ENCODE assay signal across 7 cellular contexts in genomic region chr2:33395660-33396249, GRCh38.
DNase-seq lines count a peak whose midpoint lies in the region; ATAC-seq, FAIRE-seq and TF ChIP-seq lines count a peak whose summit lies in the region.

No MANE protein-coding gene starts in this region.

- H3K4me3 Mint-ChIP-seq in effector memory CD8-positive, alpha-beta T cell, result no peak overlapping the region
- H3K4me3 Mint-ChIP-seq in naive thymus-derived CD4-positive, alpha-beta T cell, result no peak overlapping the region

- CTCF ChIA-PET in naive thymus-derived CD4-positive, alpha-beta T cell (lab: Charles Lee), result interaction anchor here (0.6 kb wide), 1 partner anchor 433 kb away, joined by 3 read pairs; no protein-coding TSS in a partner anchor

- intact Hi-C loops in naive thymus-derived CD4-positive, alpha-beta T cell (cut with micrococcal nuclease), result no loop called here

- H3K27ac Mint-ChIP-seq in effector memory CD8-positive, alpha-beta T cell, result no peak overlapping the region
- H3K27ac Mint-ChIP-seq in naive thymus-derived CD4-positive, alpha-beta T cell, result no peak overlapping the region

- peak; percentile 70 for TF ChIP-seq CTCF in VCaP (conservative IDR thresholded peaks at IDR 0.05)

- POLR2A ChIA-PET in naive thymus-derived CD4-positive, alpha-beta T cell (lab: Charles Lee), result no interaction called here

- ATAC-seq in effector memory CD8-positive, alpha-beta T cell (replicated peaks), result no peak
- peak; percentile 37 for ATAC-seq in naive thymus-derived CD4-positive, alpha-beta T cell
- no peak for ATAC-seq in HG02852 (IDR thresholded peaks at IDR 0.05; ENCODE audit: unreplicated experiment)
- no peak for ATAC-seq in GM21529 (IDR thresholded peaks at IDR 0.05; ENCODE audit: unreplicated experiment)

- no peaks in the 10 kb centered on the region for H3K9me3 ChIP-seq in naive thymus-derived CD4-positive, alpha-beta T cell (ENCODE audit: control insufficient read depth in 2 of 3, low read length in 3 of 3)

- no peak for FAIRE-seq in HTR-8/SVneo (lab: Jason Lieb, UNC)

- H3K27me3 Mint-ChIP-seq in effector memory CD8-positive, alpha-beta T cell, result no peaks in the 10 kb centered on the region
- H3K27me3 Mint-ChIP-seq in naive thymus-derived CD4-positive, alpha-beta T cell, result peaks cover 0 to 6% (median 0%) of the 10 kb centered on the region in 5 donors

- H3K36me3 ChIP-seq in naive thymus-derived CD4-positive, alpha-beta T cell (ENCODE audit: control insufficient read depth in 2 of 3, insufficient read depth in 3 of 3, low read length in 3 of 3), result no peaks in the 10 kb centered on the region

- H3K27ac ChIP-seq in VCaP, result no peak overlapping the region
- H3K27ac ChIP-seq in naive thymus-derived CD4-positive, alpha-beta T cell (ENCODE audit: low read depth, low read length), result no peak overlapping the region

- H3K4me1 ChIP-seq in naive thymus-derived CD4-positive, alpha-beta T cell (ENCODE audit: control insufficient read depth in 2 of 2, insufficient read depth in 2 of 2, low read length in 2 of 2), result no peaks in the 10 kb centered on the region

- H3K4me3 ChIP-seq in naive thymus-derived CD4-positive, alpha-beta T cell (ENCODE audit: low read length), result no peak overlapping the region

- peak; percentile 64 for DNase-seq in GM03348 (ENCODE audit: low spot score)
- peak; percentile 30 for DNase-seq in HTR-8/SVneo (ENCODE audit: insufficient read length, low spot score)
- peak; percentile 36 to 51 (median 43) for DNase-seq in effector memory CD8-positive, alpha-beta T cell
- peak in 5 of 9 donors; percentile 0 to 29 (median 14) for DNase-seq in naive thymus-derived CD4-positive, alpha-beta T cell

- H3K27me3 ChIP-seq in naive thymus-derived CD4-positive, alpha-beta T cell (ENCODE audit: control insufficient read depth in 2 of 2, insufficient read depth in 2 of 2, low read length in 2 of 2), result no peaks in the 10 kb centered on the region

- H3K36me3 Mint-ChIP-seq in effector memory CD8-positive, alpha-beta T cell (ENCODE audit: insufficient read depth), result no peaks in the 10 kb centered on the region
- H3K36me3 Mint-ChIP-seq in naive thymus-derived CD4-positive, alpha-beta T cell, result no peaks in the 10 kb centered on the region

- no peaks in the 10 kb centered on the region for H3K4me1 Mint-ChIP-seq in effector memory CD8-positive, alpha-beta T cell (ENCODE audit: low read depth in 2 of 2)
- no peaks in the 10 kb centered on the region for H3K4me1 Mint-ChIP-seq in naive thymus-derived CD4-positive, alpha-beta T cell

- no peaks in the 10 kb centered on the region for H3K9me3 Mint-ChIP-seq in effector memory CD8-positive, alpha-beta T cell
- peaks cover 0 to 3% (median 0%) of the 10 kb centered on the region in 11 donors for H3K9me3 Mint-ChIP-seq in naive thymus-derived CD4-positive, alpha-beta T cell

Comparison
In these comparisons a context has a peak if more than half of its experiments do, and no peak if none do; other contexts are left out.
1. DNase-seq: peak in every context shown above with its lines; median percentile 64 in GM03348; 43 in effector memory CD8-positive, alpha-beta T cell; 30 in HTR-8/SVneo; 14 in naive thymus-derived CD4-positive, alpha-beta T cell.